14 cellular contexts compared by ENCODE assay signal in genomic region chr18:26719909-26720308, GRCh38.
"Had no signal": no experiment of that assay in that cellular context is flagged by ENCODE, and none has a peak within 500 bp of the region (broad histone marks: within the 10 kb centered on the region; RNA-seq: fewer than 3 reads in every experiment).

No MANE protein-coding gene starts in this region.

- H3K27me3 ChIP-seq: neural progenitor cell, stomach had no signal

- H3K27ac ChIP-seq: heart left ventricle, neural progenitor cell, stomach, thoracic aorta had no signal

- H3K27me3 Mint-ChIP-seq: activated CD4-positive, alpha-beta memory T cell treated with anti-CD3 and anti-CD28 coated beads for 36 hours had no signal

- DNase-seq: activated CD4-positive, alpha-beta memory T cell treated with anti-CD3 and anti-CD28 coated beads for 36 hours; activated CD4-positive, alpha-beta T cell treated with anti-CD3 and anti-CD28 coated beads for 1 hour; activated gamma-delta T cell; activated T-cell treated with anti-CD3 and anti-CD28 coated beads, Interleukin-2, amount 50 U/mL, for 4 hours; aorta; foreskin melanocyte; heart left ventricle; islet precursor cell; stimulated activated CD4-positive, alpha-beta T cell treated with anti-CD3 and anti-CD28 coated beads, Interleukin-15, amount 100 ng/mL, for 24 hours; stimulated activated CD4-positive, alpha-beta T cell treated with anti-CD3 and anti-CD28 coated beads, Interleukin-4, amount 100 ng/mL, for 4 hours; stomach; T-helper 9 cell had no signal

- H3K9me3 Mint-ChIP-seq: activated CD4-positive, alpha-beta memory T cell treated with anti-CD3 and anti-CD28 coated beads for 36 hours; activated T-cell treated with anti-CD3 and anti-CD28 coated beads, Interleukin-2, amount 50 U/mL, for 4 hours; neural progenitor cell had no signal

- H3K36me3 Mint-ChIP-seq: activated CD4-positive, alpha-beta memory T cell treated with anti-CD3 and anti-CD28 coated beads for 36 hours; neural progenitor cell had no signal

- H3K4me3 Mint-ChIP-seq: activated CD4-positive, alpha-beta memory T cell treated with anti-CD3 and anti-CD28 coated beads for 36 hours; activated T-cell treated with anti-CD3 and anti-CD28 coated beads, Interleukin-2, amount 50 U/mL, for 4 hours; neural progenitor cell had no signal

- ATAC-seq: activated T-cell treated with anti-CD3 and anti-CD28 coated beads, Interleukin-2, amount 50 U/mL, for 4 hours; heart left ventricle had no signal

- H3K4me3 ChIP-seq: heart left ventricle, neural progenitor cell, stomach, thoracic aorta had no signal

- H3K9me3 ChIP-seq: heart left ventricle, stomach, thoracic aorta had no signal

- H3K36me3 ChIP-seq: heart left ventricle, neural progenitor cell, stomach, thoracic aorta had no signal

- H3K27ac Mint-ChIP-seq: activated CD4-positive, alpha-beta memory T cell treated with anti-CD3 and anti-CD28 coated beads for 36 hours; neural progenitor cell had no signal

- H3K4me1 ChIP-seq: stomach had no signal
